14 cellular contexts compared by ENCODE assay signal in genomic region chr15:63941698-63942465, GRCh38.
DNase-seq lines count a peak whose midpoint lies in the region; ATAC-seq, FAIRE-seq and TF ChIP-seq lines count a peak whose summit lies in the region.
"Had no signal": no experiment of that assay in that cellular context is flagged by ENCODE, and none has a peak within 500 bp of the region (broad histone marks: within the 10 kb centered on the region; RNA-seq: fewer than 3 reads in every experiment).

No MANE protein-coding gene starts in this region.

- TF ChIP-seq EP300 in HepG2 (IDR thresholded peaks at IDR 0.05; ENCODE audit: low read depth in 2 of 2, low read length in 2 of 2) (no peak), HepG2 (CRISPR knock-in tag; IDR thresholded peaks at IDR 0.05; ENCODE audit: borderline replicate concordance) (no peak)

- H3K27me3 ChIP-seq in CD8-positive, alpha-beta memory T cell (ENCODE audit: insufficient read depth, low read length, poor library complexity, severe bottlenecking), result no peaks in the 10 kb centered on the region
- H3K27me3 ChIP-seq in Peyer's patch (no peaks in the 10 kb centered on the region), HepG2 (ENCODE audit: control insufficient read depth in 1 of 2, insufficient read depth in 2 of 2, low read length in 2 of 2) (no peaks in the 10 kb centered on the region), gastrocnemius medialis (no peaks in the 10 kb centered on the region)

- H3K9me3 ChIP-seq in CD8-positive, alpha-beta memory T cell (ENCODE audit: low read length), result no peaks in the 10 kb centered on the region
- no peaks in the 10 kb centered on the region for H3K9me3 ChIP-seq in Peyer's patch
- no peaks in the 10 kb centered on the region for H3K9me3 ChIP-seq in HepG2 (ENCODE audit: low read length)
- no peaks in the 10 kb centered on the region for H3K9me3 ChIP-seq in gastrocnemius medialis
- H3K9me3 ChIP-seq: Caco-2 had no signal

- POLR2A ChIA-PET in CD8-positive, alpha-beta memory T cell (lab: Charles Lee), result no interaction called here
- POLR2A ChIA-PET in HepG2 (lab: Yijun Ruan, JAX), result interaction anchor here (0.7 kb wide), 1 partner anchor 947 kb away, joined by 3 read pairs; no protein-coding TSS in a partner anchor

- peak overlapping the region; percentile 22 to 97 (median 80) for H3K27ac Mint-ChIP-seq in CD8-positive, alpha-beta memory T cell

- no peak overlapping the region for H3K4me3 ChIP-seq in CD8-positive, alpha-beta memory T cell (ENCODE audit: low read length)
- H3K4me3 ChIP-seq in Peyer's patch (no peak overlapping the region), HepG2 (replicated peaks in 1 of 3; ENCODE audit: insufficient read depth in 1 of 3, low read depth in 2 of 3, low read length in 3 of 3) (no peak overlapping the region), gastrocnemius medialis (no peak overlapping the region)

- TF ChIP-seq CTCF in Peyer's patch (IDR thresholded peaks at IDR 0.05) (no peak), HepG2 (CRISPR knock-in tag; IDR thresholded peaks at IDR 0.05) (no peak), gastrocnemius medialis (IDR thresholded peaks at IDR 0.05 in 4 of 5, conservative IDR thresholded peaks at IDR 0.05 in 1 of 5) (no peak)

- CTCF ChIA-PET in CD8-positive, alpha-beta memory T cell (lab: Charles Lee), result interaction anchor here (1.2 to 2.1 kb wide), 3 partner anchors 66 to 125 kb away, joined by 4 to 8 read pairs (median 4); no protein-coding TSS in a partner anchor
- CTCF ChIA-PET in HepG2 (lab: Yijun Ruan, JAX; ENCODE audit: low intra/inter-chr PET ratio, low total read pairs), result no interaction called here

- FAIRE-seq in HepG2 (lab: Jason Lieb, UNC), result no peak
- FAIRE-seq in urothelium cell line (lab: Jason Lieb, UNC), result no peak
- FAIRE-seq: colon had no signal

- H3K36me3 ChIP-seq in CD8-positive, alpha-beta memory T cell (ENCODE audit: insufficient read depth, low read length), result no peaks in the 10 kb centered on the region
- no peaks in the 10 kb centered on the region for H3K36me3 ChIP-seq in Peyer's patch
- no peaks in the 10 kb centered on the region for H3K36me3 ChIP-seq in HepG2 (replicated peaks in 1 of 2; ENCODE audit: control insufficient read depth in 1 of 2, insufficient read depth in 2 of 2, low read length in 2 of 2)
- H3K36me3 ChIP-seq in gastrocnemius medialis, result no peaks in the 10 kb centered on the region

- H3K4me1 ChIP-seq in CD8-positive, alpha-beta memory T cell (ENCODE audit: insufficient read depth, low read length), result peaks cover 35% of the 10 kb centered on the region
- H3K4me1 ChIP-seq in Peyer's patch, result peaks cover 0 to 30% (median 16%) of the 10 kb centered on the region in 4 donors
- H3K4me1 ChIP-seq in HepG2 (ENCODE audit: insufficient read depth, low read length), result peaks cover 73% of the 10 kb centered on the region
- peaks cover 31 to 38% of the 10 kb centered on the region in 2 donors for H3K4me1 ChIP-seq in gastrocnemius medialis

- H2AFZ ChIP-seq in HepG2 (ENCODE audit: low read length), result no peak overlapping the region

- TF ChIP-seq POLR2A in Peyer's patch (IDR thresholded peaks at IDR 0.05) (no peak), HepG2 (IDR thresholded peaks at IDR 0.05; ENCODE audit: insufficient read depth in 1 of 2, low read depth in 2 of 2, low read length in 2 of 2) (no peak), gastrocnemius medialis (IDR thresholded peaks at IDR 0.05) (no peak)

- H3K36me3 Mint-ChIP-seq in CD8-positive, alpha-beta memory T cell, result no peaks in the 10 kb centered on the region

- H3K9ac ChIP-seq in HepG2 (ENCODE audit: insufficient read depth, low read depth, low read length), result no peak overlapping the region

- no peaks in the 10 kb centered on the region for H3K27me3 Mint-ChIP-seq in CD8-positive, alpha-beta memory T cell

- no peaks in the 10 kb centered on the region for H3K79me2 ChIP-seq in HepG2 (ENCODE audit: insufficient read depth, low read length)

- H3K27ac ChIP-seq in CD8-positive, alpha-beta memory T cell (ENCODE audit: low read depth, low read length), result no peak overlapping the region
- peak overlapping the region in 3 of 4 donors; percentile 14 to 71 (median 37) for H3K27ac ChIP-seq in Peyer's patch
- no peak overlapping the region for H3K27ac ChIP-seq in HepG2 (ENCODE audit: extremely low read length, insufficient read depth, low read length)
- H3K27ac ChIP-seq in gastrocnemius medialis, result peak overlapping the region; percentile 73 to 75 (median 74)

- H3K4me3 Mint-ChIP-seq in CD8-positive, alpha-beta memory T cell, result no peak overlapping the region

- BruUV-seq in HepG2 (replicated peaks; lab: Mats Ljungman, UMichigan), result no TSS peak

- peak overlapping the region; percentile 33; the same call in 1 of the 2 replicates for H3K4me2 ChIP-seq in HepG2 (ENCODE audit: low read depth, low read length)

- no peak for TF ChIP-seq RAD21 in HepG2 (CRISPR knock-in tag; IDR thresholded peaks at IDR 0.05)

- no peaks in the 10 kb centered on the region for H4K20me1 ChIP-seq in HepG2 (ENCODE audit: insufficient read depth, low read length)

- in situ Hi-C loops in HepG2 (cut with HindIII; ENCODE audit: extremely low pct_ligation_motif_present, low pct_unique_long_range_greater_than_20kb), result no loop called here
- in situ Hi-C loops in gastrocnemius medialis (cut with MboI; ENCODE audit: low sequenced_read_pairs in 4 of 4), result loop anchor here in 1 of 4 donors (10.0 kb wide), 1 partner anchor 113 kb away; no protein-coding TSS in a partner anchor

- H3K9me3 Mint-ChIP-seq in CD8-positive, alpha-beta memory T cell, result no peaks in the 10 kb centered on the region

- H3K4me1 Mint-ChIP-seq in CD8-positive, alpha-beta memory T cell, result peaks cover 50 to 66% (median 60%) of the 10 kb centered on the region in 3 donors

- intact Hi-C loops in HepG2 (cut with micrococcal nuclease; ENCODE audit: unreplicated experiment) (no loop called here), gastrocnemius medialis (cut with DNase I; ENCODE audit: low total_unique reads) (loop anchor here (5.0 kb wide), 1 partner anchor 125 kb away; no protein-coding TSS in a partner anchor)

- WGBS in HepG2 (ENCODE audit: low lambda C conversion rate), result 31% methylated on average over 4 of the region's 7 CpGs

- ATAC-seq in HepG2 (no peak), gastrocnemius medialis (no peak), GM19324 (IDR thresholded peaks at IDR 0.05; ENCODE audit: low FRiP score, unreplicated experiment) (no peak)

- DNase-seq in CD8-positive, alpha-beta memory T cell, result no peak
- peak in 1 of 3 donors; percentile 16 for DNase-seq in Peyer's patch
- no peak for DNase-seq in HepG2 (ENCODE audit: low spot score)
- DNase-seq in gastrocnemius medialis, result no peak
- DNase-seq in urothelium cell line (ENCODE audit: low spot score), result no peak
- DNase-seq in NCI-H1694 (lab: John Stamatoyannopoulos, UW), result no peak
- DNase-seq: activated naive CD4-positive, alpha-beta T cell; Caco-2; EL; foreskin fibroblast; NCI-H1436 treated with DMSO at 0.1 percent for 48 hours; NCI-H2227 treated with DMSO at 0.1 percent for 48 hours had no signal

TF ChIP-seq in HepG2, 621 proteins besides CTCF, POLR2A, EP300 and RAD21:
- TF ChIP-seq ZMYM4 (CRISPR knock-in tag; IDR thresholded peaks at IDR 0.05) (no peak), MXD1 (CRISPR knock-in tag; IDR thresholded peaks at IDR 0.05) (0 out of 2 replicates have a peak, but pooled peaks have one; percentile 32), NFRKB (IDR thresholded peaks at IDR 0.05) (no peak)

Comparison
In these comparisons a context has a peak if more than half of its experiments do, and no peak if none do; other contexts are left out.
1. H3K27ac ChIP-seq: peak in Peyer's patch (3 of 4) and gastrocnemius medialis (4 of 4); none in CD8-positive, alpha-beta memory T cell (single experiment) and HepG2 (single experiment).